15 cellular contexts compared by ENCODE assay signal in the genomic region with DNA sequence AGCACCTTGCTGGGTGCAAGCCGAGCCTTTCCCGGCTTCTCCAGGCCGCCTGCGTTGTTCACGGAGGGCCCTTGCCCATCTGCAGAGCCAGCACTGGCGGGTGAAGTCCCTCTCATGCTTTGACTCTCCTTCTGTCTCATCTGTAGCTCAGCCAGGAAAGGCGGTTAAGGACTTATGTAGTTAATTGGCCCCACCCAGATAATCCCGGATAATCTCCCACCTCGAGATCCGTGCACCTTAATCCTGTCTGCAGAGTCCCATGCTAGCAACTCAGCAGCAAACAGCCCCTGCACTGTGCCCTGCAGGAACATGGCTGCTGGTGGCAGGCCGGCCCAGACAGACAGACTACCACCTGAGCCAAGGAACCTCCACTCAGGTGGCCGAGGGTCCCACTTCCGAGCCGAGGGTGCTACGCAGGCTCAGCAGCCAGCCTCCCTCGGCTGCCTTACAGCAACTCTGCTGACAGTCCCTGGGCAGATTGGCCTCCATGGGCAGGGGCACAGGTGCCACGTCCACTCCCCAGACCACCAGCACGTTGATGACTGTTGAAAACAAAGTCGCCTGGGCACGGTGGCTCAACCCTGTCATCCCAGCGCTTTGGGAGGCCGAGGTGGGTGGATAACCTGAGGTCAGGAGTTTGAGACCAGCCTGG. TPM values are rescaled to one million over a fixed set of nuclear protein-coding genes. Genes with fewer than 3 reads are reported as not detected.
A peak's percentile ranks its signal among the peaks of the same experiment; 100 is the strongest.
DNase-seq lines count a peak whose midpoint lies in the region; TF ChIP-seq lines count a peak whose summit lies in the region.
"Had no signal": no experiment of that assay in that cellular context is flagged by ENCODE, and none has a peak within 500 bp of the region (broad histone marks: within the 10 kb centered on the region; RNA-seq: fewer than 3 reads in every experiment).

No MANE protein-coding gene starts in this region.

- in situ Hi-C loops in G401 (cut with HindIII; ENCODE audit: low sequenced_read_pairs) = no loop called here

- H3K9me3 ChIP-seq in effector memory CD4-positive, alpha-beta T cell (ENCODE audit: control insufficient read depth, low read length) = no peaks in the 10 kb centered on the region
- H3K9me3 ChIP-seq in tibial artery = no peaks in the 10 kb centered on the region

- no peak overlapping the region for H3K27ac ChIP-seq in effector memory CD4-positive, alpha-beta T cell (ENCODE audit: insufficient read depth, low read length, poor library complexity, severe bottlenecking)
- H3K27ac ChIP-seq in tibial artery = no peak overlapping the region

- TF ChIP-seq CTCF in tibial artery (IDR thresholded peaks at IDR 0.05) = no peak

- no peak overlapping the region for H3K4me3 ChIP-seq in effector memory CD4-positive, alpha-beta T cell (ENCODE audit: insufficient read depth, low read depth, low read length, poor library complexity, severe bottlenecking)
- H3K4me3 ChIP-seq in tibial artery = no peak overlapping the region

- DNase-seq in G401 (ENCODE audit: low spot score) (peak; percentile 60), NCI-H524 (lab: John Stamatoyannopoulos, UW) (peak; percentile 97 to 99), cerebellar cortex (ENCODE audit: low spot score) (peak; percentile 46), activated gamma-delta T cell (lab: John Stamatoyannopoulos, UW) (no peak), NCI-H2227 (lab: John Stamatoyannopoulos, UW; ENCODE audit: unreplicated experiment) (no peak), tibial artery (no peak)
- no peak for DNase-seq in effector memory CD4-positive, alpha-beta T cell
- DNase-seq: Calu3; CD4-positive, alpha-beta T cell; DMS153; DMS79 treated with DMSO at 0.1 percent for 48 hours; EL; GDM1; HCEC 1CT; HFFc6 had no signal

- intact Hi-C loops in tibial artery (cut with DNase I; ENCODE audit: low total_unique reads) = no loop called here

- no peaks in the 10 kb centered on the region for H3K4me1 ChIP-seq in effector memory CD4-positive, alpha-beta T cell (ENCODE audit: control insufficient read depth, insufficient read depth, low read length, poor library complexity, severe bottlenecking)
- H3K4me1 ChIP-seq in tibial artery = peaks cover 0 to 4% (median 0%) of the 10 kb centered on the region in 4 donors

- H3K27me3 ChIP-seq in effector memory CD4-positive, alpha-beta T cell (replicated peaks; ENCODE audit: control insufficient read depth, insufficient read depth, low read length, poor library complexity, severe bottlenecking) = no peaks in the 10 kb centered on the region
- H3K27me3 ChIP-seq in tibial artery = no peaks in the 10 kb centered on the region

- no peaks in the 10 kb centered on the region for H3K36me3 ChIP-seq in effector memory CD4-positive, alpha-beta T cell (ENCODE audit: control insufficient read depth, insufficient read depth, low read length)
- H3K36me3 ChIP-seq in tibial artery = no peaks in the 10 kb centered on the region

RNA-seq across cellular contexts. Expression of gene RAB40C, which starts 16.9 kb away (rescaled TPM):
- total RNA-seq in G401 (2014; rRNA removed; shearing (Covaris generic)) = 28.6 and 32.2 TPM in 2 replicates

RNA-seq across cellular contexts. Expression of gene WFIKKN1, which starts 24.0 kb away (rescaled TPM):
- total RNA-seq in G401 (2014; rRNA removed; shearing (Covaris generic)) = 44.6 and 64.4 TPM in 2 replicates

RNA-seq across cellular contexts. Expression of gene METTL26, which starts 29.3 kb away (rescaled TPM):
- total RNA-seq in G401 (2014; rRNA removed; shearing (Covaris generic)) = 119 and 161 TPM in 2 replicates

RNA-seq across cellular contexts. Expression of gene MCRIP2, which starts 34.8 kb away (rescaled TPM):
- 65.4 and 108 TPM in 2 replicates for total RNA-seq in G401 (2014; rRNA removed; shearing (Covaris generic))

RNA-seq across cellular contexts. Expression of gene PIGQ, which starts 37.0 kb away (rescaled TPM):
- 38.8 and 54.4 TPM in 2 replicates for total RNA-seq in G401 (2014; rRNA removed; shearing (Covaris generic))

Comparison
In these comparisons a context has a peak if more than half of its experiments do, and no peak if none do; other contexts are left out.
1. DNase-seq: peak in G401 (single experiment), NCI-H524 (2 of 2) and cerebellar cortex (single experiment); none in activated gamma-delta T cell (single experiment), NCI-H2227 (single experiment), effector memory CD4-positive, alpha-beta T cell (0 of 3) and tibial artery (0 of 2).